ENCODE assay signal across 28 cellular contexts in genomic region chr17:10123093-10123492, GRCh38.
DNase-seq lines count a peak whose midpoint lies in the region; ATAC-seq and TF ChIP-seq lines count a peak whose summit lies in the region.
"Had no signal": no experiment of that assay in that cellular context is flagged by ENCODE, and none has a peak within 500 bp of the region (broad histone marks: within the 10 kb centered on the region; RNA-seq: fewer than 3 reads in every experiment).

No MANE protein-coding gene starts in this region.

- ATAC-seq in natural killer cell (no peak), right cardiac atrium (no peak), GM21423 (IDR thresholded peaks at IDR 0.05; ENCODE audit: unreplicated experiment) (no peak)
- no peak for ATAC-seq in natural killer cell treated with Interleukin-12 subunit alpha and Interleukin-12 subunit beta and Interleukin-15 and Interleukin-18, amount 100 ng/mL, for 72 hours
- no peak for ATAC-seq in stimulated activated effector memory CD8-positive, alpha-beta T cell treated with anti-CD3 and anti-CD28 coated beads, Interleukin-12 subunit alpha, Interleukin-12 subunit beta, amount 100 ng/mL, for 72 hours
- ATAC-seq: activated CD8-positive, alpha-beta memory T cell treated with anti-CD3 and anti-CD28 coated beads, Interleukin-2, amount 10 ng/mL, durations not matched to agents 7 days and 5 days; activated naive CD8-positive, alpha-beta T cell treated with anti-CD3 and anti-CD28 coated beads, Interleukin-2, amount 50 U/mL, for 24 hours; GM23338; left colon had no signal

- H3K27me3 Mint-ChIP-seq in natural killer cell (ENCODE audit: low read depth in 2 of 2), result no peaks in the 10 kb centered on the region
- H3K27me3 Mint-ChIP-seq in natural killer cell treated with Interleukin-12 subunit alpha and Interleukin-12 subunit beta and Interleukin-15 and Interleukin-18, amount 100 ng/mL, for 72 hours, result peaks cover 0 to 2% of the 10 kb centered on the region in 2 donors
- no peaks in the 10 kb centered on the region for H3K27me3 Mint-ChIP-seq in chondrocyte (ENCODE audit: low read depth)
- H3K27me3 Mint-ChIP-seq: activated CD8-positive, alpha-beta memory T cell treated with anti-CD3 and anti-CD28 coated beads, Interleukin-2, amount 10 ng/mL, durations not matched to agents 7 days and 5 days had no signal

- H3K4me3 ChIP-seq in right cardiac atrium (ENCODE audit: low read length), result no peak overlapping the region
- H3K4me3 ChIP-seq: GM23338, Peyer's patch, psoas muscle, SJCRH30, skin epidermis had no signal

- H3K27ac Mint-ChIP-seq in natural killer cell (peak overlapping the region in 1 of 2 donors; percentile 100), chondrocyte (ENCODE audit: unreplicated experiment) (no peak overlapping the region)
- no peak overlapping the region for H3K27ac Mint-ChIP-seq in natural killer cell treated with Interleukin-12 subunit alpha and Interleukin-12 subunit beta and Interleukin-15 and Interleukin-18, amount 100 ng/mL, for 72 hours
- peak overlapping the region; percentile 20 for H3K27ac Mint-ChIP-seq in stimulated activated effector memory CD8-positive, alpha-beta T cell treated with anti-CD3 and anti-CD28 coated beads, Interleukin-12 subunit alpha, Interleukin-12 subunit beta, amount 100 ng/mL, for 72 hours
- H3K27ac Mint-ChIP-seq: activated B cell treated with CpG ODN at 0.5 μM for 24 hours; activated CD8-positive, alpha-beta memory T cell treated with anti-CD3 and anti-CD28 coated beads, Interleukin-2, amount 10 ng/mL, durations not matched to agents 7 days and 5 days; activated naive CD8-positive, alpha-beta T cell treated with anti-CD3 and anti-CD28 coated beads, Interleukin-2, amount 50 U/mL, for 24 hours; GM23338; memory B cell had no signal

- WGBS in right cardiac atrium, result 71% methylated on average over 2 of the region's 2 CpGs

- H3K4me1 ChIP-seq in right cardiac atrium (ENCODE audit: control insufficient read depth, insufficient read depth, low read length), result peaks cover 24% of the 10 kb centered on the region
- H3K4me1 ChIP-seq: SJCRH30 had no signal

- no peaks in the 10 kb centered on the region for H3K9me3 Mint-ChIP-seq in natural killer cell
- no peaks in the 10 kb centered on the region for H3K9me3 Mint-ChIP-seq in natural killer cell treated with Interleukin-12 subunit alpha and Interleukin-12 subunit beta and Interleukin-15 and Interleukin-18, amount 100 ng/mL, for 72 hours
- H3K9me3 Mint-ChIP-seq in stimulated activated effector memory CD8-positive, alpha-beta T cell treated with anti-CD3 and anti-CD28 coated beads, Interleukin-12 subunit alpha, Interleukin-12 subunit beta, amount 100 ng/mL, for 72 hours, result no peaks in the 10 kb centered on the region
- no peaks in the 10 kb centered on the region for H3K9me3 Mint-ChIP-seq in chondrocyte (ENCODE audit: low read depth)
- H3K9me3 Mint-ChIP-seq: activated B cell treated with CpG ODN at 0.5 μM for 24 hours; CD8-positive, alpha-beta T cell; GM23338 had no signal

- peak overlapping the region; percentile 21 for H3K4me3 Mint-ChIP-seq in natural killer cell
- no peak overlapping the region for H3K4me3 Mint-ChIP-seq in natural killer cell treated with Interleukin-12 subunit alpha and Interleukin-12 subunit beta and Interleukin-15 and Interleukin-18, amount 100 ng/mL, for 72 hours
- no peak overlapping the region for H3K4me3 Mint-ChIP-seq in stimulated activated effector memory CD8-positive, alpha-beta T cell treated with anti-CD3 and anti-CD28 coated beads, Interleukin-12 subunit alpha, Interleukin-12 subunit beta, amount 100 ng/mL, for 72 hours
- no peak overlapping the region for H3K4me3 Mint-ChIP-seq in chondrocyte (ENCODE audit: unreplicated experiment)
- H3K4me3 Mint-ChIP-seq: activated CD8-positive, alpha-beta memory T cell treated with anti-CD3 and anti-CD28 coated beads, Interleukin-2, amount 10 ng/mL, durations not matched to agents 7 days and 5 days; activated naive CD8-positive, alpha-beta T cell treated with anti-CD3 and anti-CD28 coated beads, Interleukin-2, amount 50 U/mL, for 24 hours; GM23338; memory B cell had no signal

- H3K36me3 Mint-ChIP-seq in natural killer cell (no peaks in the 10 kb centered on the region), chondrocyte (ENCODE audit: low read depth) (no peaks in the 10 kb centered on the region)
- H3K36me3 Mint-ChIP-seq in natural killer cell treated with Interleukin-12 subunit alpha and Interleukin-12 subunit beta and Interleukin-15 and Interleukin-18, amount 100 ng/mL, for 72 hours, result no peaks in the 10 kb centered on the region
- H3K36me3 Mint-ChIP-seq in stimulated activated effector memory CD8-positive, alpha-beta T cell treated with anti-CD3 and anti-CD28 coated beads, Interleukin-12 subunit alpha, Interleukin-12 subunit beta, amount 100 ng/mL, for 72 hours, result no peaks in the 10 kb centered on the region
- H3K36me3 Mint-ChIP-seq: activated CD8-positive, alpha-beta memory T cell treated with anti-CD3 and anti-CD28 coated beads, Interleukin-2, amount 10 ng/mL, durations not matched to agents 7 days and 5 days; CD8-positive, alpha-beta T cell; memory B cell had no signal

- no peak for DNase-seq in natural killer cell
- no peak for DNase-seq in natural killer cell treated with Interleukin-12 subunit alpha and Interleukin-12 subunit beta and Interleukin-15 and Interleukin-18, amount 100 ng/mL, for 72 hours (ENCODE audit: low spot score)
- DNase-seq in right cardiac atrium, result peak in 1 of 3 donors; percentile 83
- DNase-seq in stimulated activated effector memory CD8-positive, alpha-beta T cell treated with anti-CD3 and anti-CD28 coated beads, Interleukin-12 subunit alpha, Interleukin-12 subunit beta, amount 100 ng/mL, for 72 hours (ENCODE audit: low spot score in 2 of 2), result no peak
- DNase-seq in hepatic stellate cell (ENCODE audit: low spot score), result no peak
- no peak for DNase-seq in HuH-7 (ENCODE audit: low spot score)
- DNase-seq in chondrocyte (ENCODE audit: low spot score), result no peak
- DNase-seq: activated B cell treated with CpG ODN at 0.5 μM for 24 hours; activated CD4-positive, alpha-beta T cell treated with anti-CD3 and anti-CD28 coated beads, Interleukin-2, amount 50 U/mL, for 1 hour; activated CD8-positive, alpha-beta memory T cell treated with anti-CD3 and anti-CD28 coated beads, Interleukin-2, amount 10 ng/mL, durations not matched to agents 7 days and 5 days; activated naive CD8-positive, alpha-beta T cell treated with anti-CD3 and anti-CD28 coated beads, Interleukin-2, amount 50 U/mL, for 24 hours; activated T-cell treated with anti-CD3 and anti-CD28 coated beads, Interleukin-2, amount 50 U/mL, for 48 hours; DMS 273 treated with DMSO at 0.1 percent for 48 hours; effector CD8-positive, alpha-beta T cell; erythroblast; left colon; NCI-H1105 treated with DMSO at 0.1 percent for 48 hours; NCI-H2029 treated with DMSO at 0.1 percent for 48 hours; NCI-H2227 treated with DMSO at 0.1 percent for 48 hours; Peyer's patch; psoas muscle; SJCRH30; T1000 had no signal

- H3K9me3 ChIP-seq in right cardiac atrium (ENCODE audit: control insufficient read depth, low read length), result no peaks in the 10 kb centered on the region
- H3K9me3 ChIP-seq: Peyer's patch, psoas muscle, SJCRH30 had no signal

- TF ChIP-seq CTCF in natural killer cell (IDR thresholded peaks at IDR 0.05) (no peak), chondrocyte (IDR thresholded peaks at IDR 0.05) (no peak)

- intact Hi-C loops in natural killer cell (cut with micrococcal nuclease) (no loop called here), right cardiac atrium (cut with DNase I) (loop anchor here in 3 of 4 donors (10.0 kb wide), 2 partner anchors 72 to 88 kb away; partner anchors contain the start of gene GAS7 (in 1 of the 3))

- H3K4me1 Mint-ChIP-seq in natural killer cell (peaks cover 46 to 78% of the 10 kb centered on the region in 2 donors), chondrocyte (ENCODE audit: low read depth) (peaks cover 51% of the 10 kb centered on the region)
- peaks cover 42 to 46% of the 10 kb centered on the region in 2 donors for H3K4me1 Mint-ChIP-seq in natural killer cell treated with Interleukin-12 subunit alpha and Interleukin-12 subunit beta and Interleukin-15 and Interleukin-18, amount 100 ng/mL, for 72 hours (ENCODE audit: low read depth in 2 of 2)
- H3K4me1 Mint-ChIP-seq in stimulated activated effector memory CD8-positive, alpha-beta T cell treated with anti-CD3 and anti-CD28 coated beads, Interleukin-12 subunit alpha, Interleukin-12 subunit beta, amount 100 ng/mL, for 72 hours, result peaks cover 48% of the 10 kb centered on the region

- H3K27ac ChIP-seq in right cardiac atrium (ENCODE audit: low read length), result peak overlapping the region; percentile 68
- H3K27ac ChIP-seq: psoas muscle, SJCRH30 had no signal

- H3K27me3 ChIP-seq in right cardiac atrium (ENCODE audit: control insufficient read depth, insufficient read depth), result no peaks in the 10 kb centered on the region
- H3K27me3 ChIP-seq: Peyer's patch, SJCRH30 had no signal
